ENCODE assay signal across 20 cellular contexts in genomic region chr10:6511347-6511746, GRCh38.
DNase-seq lines count a peak whose midpoint lies in the region; ATAC-seq and TF ChIP-seq lines count a peak whose summit lies in the region.
"Had no signal": no experiment of that assay in that cellular context is flagged by ENCODE, and none has a peak within 500 bp of the region (broad histone marks: within the 10 kb centered on the region; RNA-seq: fewer than 3 reads in every experiment).

No MANE protein-coding gene starts in this region.

- peaks cover 27% of the 10 kb centered on the region for H3K9me3 Mint-ChIP-seq in T-helper 2 cell treated with Interferon-gamma antibody and Interleukin-4, amounts not matched to agents 5 μg/mL and 100 μg/mL, for 36 hours
- peaks cover 14% of the 10 kb centered on the region for H3K9me3 Mint-ChIP-seq in stimulated activated naive CD8-positive, alpha-beta T cell treated with anti-CD3 and anti-CD28 coated beads, Interleukin-15, Interleukin-2, amounts not matched to agents 100 ng/mL and 50 ng/mL, for 24 hours
- H3K9me3 Mint-ChIP-seq in endothelial cell (ENCODE audit: unreplicated experiment) = no peaks in the 10 kb centered on the region
- peaks cover 5% of the 10 kb centered on the region for H3K9me3 Mint-ChIP-seq in stimulated activated effector memory CD8-positive, alpha-beta T cell treated with anti-CD3 and anti-CD28 coated beads, Interleukin-12 subunit alpha, Interleukin-12 subunit beta, amount 100 ng/mL, for 72 hours

- H3K4me1 Mint-ChIP-seq in T-helper 2 cell treated with Interferon-gamma antibody and Interleukin-4, amounts not matched to agents 5 μg/mL and 100 μg/mL, for 36 hours (ENCODE audit: low read depth) = peaks cover 61% of the 10 kb centered on the region
- peaks cover 91% of the 10 kb centered on the region for H3K4me1 Mint-ChIP-seq in stimulated activated naive CD8-positive, alpha-beta T cell treated with anti-CD3 and anti-CD28 coated beads, Interleukin-15, Interleukin-2, amounts not matched to agents 100 ng/mL and 50 ng/mL, for 24 hours (ENCODE audit: low read depth)
- peaks cover 2% of the 10 kb centered on the region for H3K4me1 Mint-ChIP-seq in endothelial cell (ENCODE audit: unreplicated experiment)
- H3K4me1 Mint-ChIP-seq in stimulated activated effector memory CD8-positive, alpha-beta T cell treated with anti-CD3 and anti-CD28 coated beads, Interleukin-12 subunit alpha, Interleukin-12 subunit beta, amount 100 ng/mL, for 72 hours = peaks cover 71% of the 10 kb centered on the region

- no peaks in the 10 kb centered on the region for H3K27me3 Mint-ChIP-seq in T-helper 2 cell treated with Interferon-gamma antibody and Interleukin-4, amounts not matched to agents 5 μg/mL and 100 μg/mL, for 36 hours (ENCODE audit: low read depth)
- H3K27me3 Mint-ChIP-seq in stimulated activated naive CD8-positive, alpha-beta T cell treated with anti-CD3 and anti-CD28 coated beads, Interleukin-15, Interleukin-2, amounts not matched to agents 100 ng/mL and 50 ng/mL, for 24 hours = no peaks in the 10 kb centered on the region
- H3K27me3 Mint-ChIP-seq in endothelial cell (ENCODE audit: unreplicated experiment) = no peaks in the 10 kb centered on the region

- TF ChIP-seq CTCF in endothelial cell (IDR thresholded peaks at IDR 0.05; ENCODE audit: unreplicated experiment) = no peak

- ATAC-seq in stimulated activated naive CD8-positive, alpha-beta T cell treated with anti-CD3 and anti-CD28 coated beads, Interleukin-15, Interleukin-2, amounts not matched to agents 100 U/mL and 50 U/mL, for 24 hours = no peak
- no peak for ATAC-seq in stimulated activated effector memory CD8-positive, alpha-beta T cell treated with anti-CD3 and anti-CD28 coated beads, Interleukin-12 subunit alpha, Interleukin-12 subunit beta, amount 100 ng/mL, for 72 hours
- ATAC-seq: Panc1 had no signal

- no peak for DNase-seq in T-helper 2 cell treated with Interferon-gamma antibody and Interleukin-4, amounts not matched to agents 5 μg/mL and 100 μg/mL, for 36 hours (ENCODE audit: low spot score)
- no peak for DNase-seq in T-helper 2 cell
- DNase-seq in stimulated activated naive CD8-positive, alpha-beta T cell treated with anti-CD3 and anti-CD28 coated beads, Interleukin-15, Interleukin-2, amounts not matched to agents 100 U/mL and 50 U/mL, for 24 hours = no peak
- no peak for DNase-seq in endothelial cell (ENCODE audit: low spot score)
- DNase-seq in stimulated activated effector memory CD8-positive, alpha-beta T cell treated with anti-CD3 and anti-CD28 coated beads, Interleukin-12 subunit alpha, Interleukin-12 subunit beta, amount 100 ng/mL, for 72 hours (ENCODE audit: low spot score in 2 of 2) = peak in 1 of 2 donors; percentile 38
- no peak for DNase-seq in NCI-H82 treated with DMSO at 0.1 percent for 48 hours (lab: John Stamatoyannopoulos, UW; ENCODE audit: unreplicated experiment)
- DNase-seq in SW 1271 (lab: John Stamatoyannopoulos, UW) = no peak
- DNase-seq: 8988T, BE2C, DMS79 treated with DMSO at 0.1 percent for 48 hours, H9, Karpas-422, MM.1S, NCI-H1105 treated with DMSO at 0.1 percent for 48 hours, NCI-H1694 treated with DMSO at 0.1 percent for 48 hours, NCI-H2107, NCI-H2227 treated with DMSO at 0.1 percent for 48 hours, NCI-H524 had no signal

- peak overlapping the region; percentile 67 for H3K27ac Mint-ChIP-seq in T-helper 2 cell treated with Interferon-gamma antibody and Interleukin-4, amounts not matched to agents 5 μg/mL and 100 μg/mL, for 36 hours
- H3K27ac Mint-ChIP-seq in stimulated activated naive CD8-positive, alpha-beta T cell treated with anti-CD3 and anti-CD28 coated beads, Interleukin-15, Interleukin-2, amounts not matched to agents 100 ng/mL and 50 ng/mL, for 24 hours = peak overlapping the region; percentile 94
- H3K27ac Mint-ChIP-seq in endothelial cell (ENCODE audit: unreplicated experiment) = no peak overlapping the region
- H3K27ac Mint-ChIP-seq in stimulated activated effector memory CD8-positive, alpha-beta T cell treated with anti-CD3 and anti-CD28 coated beads, Interleukin-12 subunit alpha, Interleukin-12 subunit beta, amount 100 ng/mL, for 72 hours = peak overlapping the region; percentile 54
- H3K27ac Mint-ChIP-seq: H9 had no signal

- peaks cover 93% of the 10 kb centered on the region for H3K36me3 Mint-ChIP-seq in T-helper 2 cell treated with Interferon-gamma antibody and Interleukin-4, amounts not matched to agents 5 μg/mL and 100 μg/mL, for 36 hours (ENCODE audit: low read depth)
- peaks cover 90% of the 10 kb centered on the region for H3K36me3 Mint-ChIP-seq in stimulated activated naive CD8-positive, alpha-beta T cell treated with anti-CD3 and anti-CD28 coated beads, Interleukin-15, Interleukin-2, amounts not matched to agents 100 ng/mL and 50 ng/mL, for 24 hours (ENCODE audit: low read depth)
- H3K36me3 Mint-ChIP-seq in endothelial cell (ENCODE audit: low read depth, unreplicated experiment) = peaks cover 29% of the 10 kb centered on the region
- H3K36me3 Mint-ChIP-seq in stimulated activated effector memory CD8-positive, alpha-beta T cell treated with anti-CD3 and anti-CD28 coated beads, Interleukin-12 subunit alpha, Interleukin-12 subunit beta, amount 100 ng/mL, for 72 hours = peaks cover 84% of the 10 kb centered on the region

- no peak overlapping the region for H3K4me3 Mint-ChIP-seq in T-helper 2 cell treated with Interferon-gamma antibody and Interleukin-4, amounts not matched to agents 5 μg/mL and 100 μg/mL, for 36 hours
- H3K4me3 Mint-ChIP-seq in stimulated activated naive CD8-positive, alpha-beta T cell treated with anti-CD3 and anti-CD28 coated beads, Interleukin-15, Interleukin-2, amounts not matched to agents 100 ng/mL and 50 ng/mL, for 24 hours = peak overlapping the region; percentile 53
- peak overlapping the region; percentile 52 for H3K4me3 Mint-ChIP-seq in endothelial cell (ENCODE audit: unreplicated experiment)
- peak overlapping the region; percentile 45 for H3K4me3 Mint-ChIP-seq in stimulated activated effector memory CD8-positive, alpha-beta T cell treated with anti-CD3 and anti-CD28 coated beads, Interleukin-12 subunit alpha, Interleukin-12 subunit beta, amount 100 ng/mL, for 72 hours
- H3K4me3 Mint-ChIP-seq: H9 had no signal
